ENCODE assay signal across 8 cellular contexts in genomic region chr11:35404397-35404775, GRCh38. TPM values are rescaled to one million over a fixed set of nuclear protein-coding genes. Genes with fewer than 3 reads are reported as not detected.
DNase-seq lines count a peak whose midpoint lies in the region; ATAC-seq and TF ChIP-seq lines count a peak whose summit lies in the region.

No MANE protein-coding gene starts in this region.

- peak; percentile 76 for TF ChIP-seq CTCF in epithelial cell of proximal tubule (conservative IDR thresholded peaks at IDR 0.05; ENCODE audit: low read depth, low read length)

- ATAC-seq in GM21381 (IDR thresholded peaks at IDR 0.05; ENCODE audit: unreplicated experiment) = no peak

- no peak overlapping the region for H3K4me3 ChIP-seq in epithelial cell of proximal tubule (ENCODE audit: low read depth, low read length)

- CTCF ChIA-PET in activated CD4-positive, alpha-beta memory T cell treated with anti-CD3 and anti-CD28 coated beads for 36 hours (lab: Charles Lee) = interaction anchor here (0.6 to 2.6 kb wide), 9 partner anchors 12 to 838 kb away, joined by 3 to 9 read pairs (median 4); partner anchors contain the start of genes APIP and PDHX
- CTCF ChIA-PET in activated CD4-positive, alpha-beta memory T cell treated with anti-CD3 and anti-CD28 coated beads, Interleukin-2, amount 10 ng/mL, durations not matched to agents 7 days and 5 days (lab: Charles Lee) = interaction anchor here (0.8 to 1.2 kb wide), 5 partner anchors 10 to 485 kb away, joined by 3 to 5 read pairs (median 3); no protein-coding TSS in a partner anchor

- intact Hi-C loops in activated CD4-positive, alpha-beta memory T cell treated with anti-CD3 and anti-CD28 coated beads for 36 hours (cut with micrococcal nuclease) = no loop called here

- POLR2A ChIA-PET in activated CD4-positive, alpha-beta memory T cell treated with anti-CD3 and anti-CD28 coated beads for 36 hours (lab: Charles Lee) = no interaction called here
- POLR2A ChIA-PET in activated CD4-positive, alpha-beta memory T cell treated with anti-CD3 and anti-CD28 coated beads, Interleukin-2, amount 10 ng/mL, durations not matched to agents 7 days and 5 days (lab: Charles Lee) = no interaction called here

- H3K27me3 Mint-ChIP-seq in activated CD4-positive, alpha-beta memory T cell treated with anti-CD3 and anti-CD28 coated beads for 36 hours = no peaks in the 10 kb centered on the region
- peaks cover 4% of the 10 kb centered on the region for H3K27me3 Mint-ChIP-seq in activated CD4-positive, alpha-beta memory T cell treated with anti-CD3 and anti-CD28 coated beads, Interleukin-2, amount 10 ng/mL, durations not matched to agents 7 days and 5 days

- H3K27ac Mint-ChIP-seq in activated CD4-positive, alpha-beta memory T cell treated with anti-CD3 and anti-CD28 coated beads for 36 hours = no peak overlapping the region
- no peak overlapping the region for H3K27ac Mint-ChIP-seq in activated CD4-positive, alpha-beta memory T cell treated with anti-CD3 and anti-CD28 coated beads, Interleukin-2, amount 10 ng/mL, durations not matched to agents 7 days and 5 days

- peak; percentile 37 for DNase-seq in activated CD4-positive, alpha-beta memory T cell treated with anti-CD3 and anti-CD28 coated beads for 36 hours
- DNase-seq in activated CD4-positive, alpha-beta memory T cell treated with anti-CD3 and anti-CD28 coated beads, Interleukin-2, amount 10 ng/mL, durations not matched to agents 7 days and 5 days = no peak
- DNase-seq in NCI-H2227 (lab: John Stamatoyannopoulos, UW; ENCODE audit: unreplicated experiment) (peak; percentile 74), epithelial cell of proximal tubule (ENCODE audit: low read depth) (no peak), retina (peak; percentile 28)
- no peak for DNase-seq in activated naive CD4-positive, alpha-beta T cell treated with anti-CD3 and anti-CD28 coated beads, Interleukin-2, amount 50 U/mL, for 16 hours
- DNase-seq in activated CD8-positive, alpha-beta memory T cell treated with anti-CD3 and anti-CD28 coated beads for 24 hours = no peak

- H3K9me3 Mint-ChIP-seq in activated CD4-positive, alpha-beta memory T cell treated with anti-CD3 and anti-CD28 coated beads for 36 hours = no peaks in the 10 kb centered on the region
- H3K9me3 Mint-ChIP-seq in activated CD4-positive, alpha-beta memory T cell treated with anti-CD3 and anti-CD28 coated beads, Interleukin-2, amount 10 ng/mL, durations not matched to agents 7 days and 5 days = no peaks in the 10 kb centered on the region

- no peaks in the 10 kb centered on the region for H3K36me3 Mint-ChIP-seq in activated CD4-positive, alpha-beta memory T cell treated with anti-CD3 and anti-CD28 coated beads for 36 hours
- H3K36me3 Mint-ChIP-seq in activated CD4-positive, alpha-beta memory T cell treated with anti-CD3 and anti-CD28 coated beads, Interleukin-2, amount 10 ng/mL, durations not matched to agents 7 days and 5 days (ENCODE audit: low read depth) = no peaks in the 10 kb centered on the region

- H3K4me3 Mint-ChIP-seq in activated CD4-positive, alpha-beta memory T cell treated with anti-CD3 and anti-CD28 coated beads for 36 hours = no peak overlapping the region
- H3K4me3 Mint-ChIP-seq in activated CD4-positive, alpha-beta memory T cell treated with anti-CD3 and anti-CD28 coated beads, Interleukin-2, amount 10 ng/mL, durations not matched to agents 7 days and 5 days = no peak overlapping the region

- no peaks in the 10 kb centered on the region for H3K4me1 Mint-ChIP-seq in activated CD4-positive, alpha-beta memory T cell treated with anti-CD3 and anti-CD28 coated beads for 36 hours (ENCODE audit: low read depth)
- no peaks in the 10 kb centered on the region for H3K4me1 Mint-ChIP-seq in activated CD4-positive, alpha-beta memory T cell treated with anti-CD3 and anti-CD28 coated beads, Interleukin-2, amount 10 ng/mL, durations not matched to agents 7 days and 5 days

RNA-seq across cellular contexts. Expression of gene SLC1A2, which starts 15.0 kb away (rescaled TPM):
- not detected for total RNA-seq in activated CD4-positive, alpha-beta memory T cell treated with anti-CD3 and anti-CD28 coated beads for 36 hours
- total RNA-seq in activated CD4-positive, alpha-beta memory T cell treated with anti-CD3 and anti-CD28 coated beads, Interleukin-2, amount 10 ng/mL, durations not matched to agents 7 days and 5 days = not detected
- total RNA-seq in epithelial cell of proximal tubule = under 0.01 TPM in 1 of 2 replicates, not detected in the other

Comparison
In these comparisons a context has a peak if more than half of its experiments do, and no peak if none do; other contexts are left out.
1. DNase-seq: peak in activated CD4-positive, alpha-beta memory T cell treated with anti-CD3 and anti-CD28 coated beads for 36 hours (single experiment), NCI-H2227 (single experiment) and retina (single experiment); none in activated CD4-positive, alpha-beta memory T cell treated with anti-CD3 and anti-CD28 coated beads, Interleukin-2, amount 10 ng/mL, durations not matched to agents 7 days and 5 days (single experiment), epithelial cell of proximal tubule (single experiment), activated naive CD4-positive, alpha-beta T cell treated with anti-CD3 and anti-CD28 coated beads, Interleukin-2, amount 50 U/mL, for 16 hours (single experiment) and activated CD8-positive, alpha-beta memory T cell treated with anti-CD3 and anti-CD28 coated beads for 24 hours (single experiment).